8 cellular contexts compared by ENCODE assay signal in the genomic region with DNA sequence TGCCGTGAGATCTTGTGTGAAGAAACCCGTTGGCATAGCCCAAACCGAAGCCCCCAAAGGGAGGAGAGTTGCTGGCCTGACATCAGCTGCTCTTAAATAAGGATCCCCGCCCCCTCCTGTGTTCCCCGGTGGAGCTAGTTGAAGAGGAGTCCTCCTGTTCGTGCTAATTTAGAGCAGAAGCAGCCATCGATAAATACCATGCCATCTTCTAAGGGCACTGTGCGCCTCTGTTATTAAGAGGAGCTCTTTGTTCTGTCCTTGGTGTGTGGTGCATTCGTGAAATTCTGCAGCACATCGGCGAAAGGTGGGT. TPM values are rescaled to one million over a fixed set of nuclear protein-coding genes. Genes with fewer than 3 reads are reported as not detected.
DNase-seq lines count a peak whose midpoint lies in the region; ATAC-seq, FAIRE-seq and TF ChIP-seq lines count a peak whose summit lies in the region.

No MANE protein-coding gene starts in this region.

- no peaks in the 10 kb centered on the region for H3K9me1 ChIP-seq in keratinocyte (ENCODE audit: control insufficient read depth, extremely low read depth, insufficient read depth, low read length)

- POLR2A ChIA-PET in GM12878 (lab: Charles Lee): interaction anchor here (1.1 to 2.3 kb wide), 8 partner anchors 10 to 91 kb away, joined by 3 to 10 read pairs (median 5); partner anchors contain the start of gene NUP42

- H3K36me3 ChIP-seq in HAP-1 (replicated peaks): peaks cover 6% of the 10 kb centered on the region; the same call in 1 of the 2 replicates
- no peaks in the 10 kb centered on the region for H3K36me3 ChIP-seq in GM12878 (ENCODE audit: control insufficient read depth in 2 of 2, insufficient read depth in 2 of 2, low read length in 1 of 2)
- H3K36me3 ChIP-seq in keratinocyte (ENCODE audit: control insufficient read depth in 2 of 2, extremely low read depth in 1 of 2, insufficient read depth in 2 of 2, low read length in 2 of 2): no peaks in the 10 kb centered on the region

- intact Hi-C loops in GM12878 (cut with micrococcal nuclease; ENCODE audit: unreplicated experiment): no loop called here

- RAD21 ChIA-PET in GM12878 (lab: Charles Lee; ENCODE audit: unreplicated experiment): interaction anchor here (0.6 to 2.4 kb wide), 9 partner anchors 18 to 544 kb away, joined by 3 to 14 read pairs (median 3); no protein-coding TSS in a partner anchor

- WGBS in GM12878 (ENCODE audit: insufficient coverage, insufficient replicate concordance, low lambda C conversion rate, missing lambda C conversion rate): 0% methylated on average over 11 of the region's 11 CpGs

- H3K9ac ChIP-seq in GM12878 (ENCODE audit: control insufficient read depth, insufficient read depth, low read length) (peak overlapping the region; percentile 88), keratinocyte (ENCODE audit: control insufficient read depth, extremely low read depth, insufficient read depth, low read length) (peak overlapping the region; percentile 96)

- no peak for TF ChIP-seq RAD21 in GM12878 (IDR thresholded peaks at IDR 0.05; ENCODE audit: insufficient read depth, low read depth, low read length)

- TF ChIP-seq EP300 in GM12878 (IDR thresholded peaks at IDR 0.05; ENCODE audit: borderline replicate concordance in 1 of 2, control insufficient read depth in 1 of 2, low read depth in 2 of 2, low read length in 2 of 2): no peak

- DNase-seq in GM12892 (ENCODE audit: insufficient read length) (peak; percentile 16), HAP-1 (ENCODE audit: low spot score in 2 of 2) (peak in 1 of 2 experiments; percentile 14), NCI-H1694 treated with DMSO at 0.1 percent for 48 hours (lab: John Stamatoyannopoulos, UW) (peak; percentile 49), GM12878 (ENCODE audit: low read depth, low spot score) (no peak), keratinocyte (ENCODE audit: low read depth, low spot score) (no peak), UCSD-AML1 (lab: John Stamatoyannopoulos, UW; ENCODE audit: unreplicated experiment) (no peak)
- DNase-seq in stimulated activated CD8-positive, alpha-beta memory T cell treated with anti-CD3 and anti-CD28 coated beads, Interleukin-7, amount 100 ng/mL, for 4 hours (ENCODE audit: low read depth in 2 of 2): peak; percentile 8 to 16
- DNase-seq in activated effector memory CD4-positive, alpha-beta T cell treated with anti-CD3 and anti-CD28 coated beads, Interleukin-2, amount 50 U/mL, for 16 hours: no peak

- H2AFZ ChIP-seq in GM12878 (ENCODE audit: control insufficient read depth, low read depth, low read length) (peak overlapping the region; percentile 97), keratinocyte (ENCODE audit: control insufficient read depth, low read length) (peak overlapping the region; percentile 95)

- H3K4me3 ChIP-seq in HAP-1 (peak overlapping the region; percentile 89), GM12878 (peak overlapping the region; percentile 99), keratinocyte (ENCODE audit: control insufficient read depth in 2 of 3, extremely low read depth in 1 of 3, insufficient read depth in 2 of 3, low read depth in 1 of 3, low read length in 3 of 3) (peak overlapping the region; percentile 87 to 96 (median 90))

- CTCF ChIA-PET in GM12878 (lab: Yijun Ruan, JAX): interaction anchor here (0.6 to 2.7 kb wide), 15 partner anchors 8 to 604 kb away, joined by 3 to 20 read pairs (median 4); partner anchors contain the start of gene NUP42

- FAIRE-seq in GM12892 (lab: Jason Lieb, UNC) (no peak), GM12878 (lab: Jason Lieb, UNC) (no peak), keratinocyte (lab: Jason Lieb, UNC) (no peak)

- H3K27me3 ChIP-seq in HAP-1 (ENCODE audit: low read depth) (no peaks in the 10 kb centered on the region), GM12878 (replicated peaks in 1 of 2; ENCODE audit: control insufficient read depth in 2 of 2, insufficient read depth in 2 of 2, low read length in 1 of 2) (no peaks in the 10 kb centered on the region), keratinocyte (ENCODE audit: control insufficient read depth, extremely low read depth, insufficient read depth, low read length) (no peaks in the 10 kb centered on the region)

- H3K4me2 ChIP-seq in GM12878 (ENCODE audit: control insufficient read depth, insufficient read depth) (peak overlapping the region; percentile 68), keratinocyte (ENCODE audit: control insufficient read depth, extremely low read depth, insufficient read depth, low read depth, low read length) (peak overlapping the region; percentile 90)

- H3K27ac ChIP-seq in GM12878 (ENCODE audit: control insufficient read depth, insufficient read depth): peak overlapping the region; percentile 77
- H3K27ac ChIP-seq in keratinocyte (ENCODE audit: control insufficient read depth, insufficient read depth, low read length): peak overlapping the region; percentile 88

- TF ChIP-seq CTCF in GM12878 (IDR thresholded peaks at IDR 0.05 in 2 of 3, conservative IDR thresholded peaks at IDR 0.05 in 1 of 3; ENCODE audit: control insufficient read depth in 2 of 3, extremely low read depth in 1 of 3, insufficient read depth in 1 of 3, low read depth in 3 of 3, low read length in 3 of 3) (no peak), keratinocyte (optimal IDR thresholded peaks at IDR 0.05 in 1 of 3, IDR thresholded peaks at IDR 0.05 in 1 of 3, conservative IDR thresholded peaks at IDR 0.05 in 1 of 3; ENCODE audit: extremely low read depth in 1 of 3, insufficient read depth in 2 of 3, low read length in 3 of 3) (no peak)

- H4K20me1 ChIP-seq in GM12878 (ENCODE audit: control insufficient read depth, insufficient read depth): no peaks in the 10 kb centered on the region
- no peaks in the 10 kb centered on the region for H4K20me1 ChIP-seq in keratinocyte (ENCODE audit: control insufficient read depth, extremely low read depth, insufficient read depth, low read length)

- no peak for TF ChIP-seq POLR2A in GM12892 (IDR thresholded peaks at IDR 0.05; ENCODE audit: low read depth, low read length)
- TF ChIP-seq POLR2A in GM12878 (IDR thresholded peaks at IDR 0.05; ENCODE audit: low read depth, low read length): no peak

- SMC1A ChIA-PET in GM12878 (lab: Charles Lee; ENCODE audit: uncharacterized antibody, unreplicated experiment): interaction anchor here (0.6 to 3.4 kb wide), 14 partner anchors 10 to 1471 kb away, joined by 3 to 16 read pairs (median 4); partner anchors contain the start of gene NUP42

- peak; percentile 44 for ATAC-seq in GM12878

- peaks cover 6% of the 10 kb centered on the region; the same call in 1 of the 2 replicates for H3K79me2 ChIP-seq in GM12878 (ENCODE audit: control insufficient read depth, insufficient read depth, low read length)
- H3K79me2 ChIP-seq in keratinocyte (ENCODE audit: control insufficient read depth, insufficient read depth, low read length): peaks cover 51% of the 10 kb centered on the region

- H3K4me1 ChIP-seq in HAP-1 (peaks cover 11% of the 10 kb centered on the region), GM12878 (ENCODE audit: control insufficient read depth, insufficient read depth, low read length) (peaks cover 7% of the 10 kb centered on the region; the same call in 1 of the 2 replicates), keratinocyte (ENCODE audit: control insufficient read depth, extremely low read depth, insufficient read depth, low read length) (peaks cover 11% of the 10 kb centered on the region)

- TSS peak; percentile 66 for BruUV-seq in GM12878 (replicated peaks; lab: Mats Ljungman, UMichigan)

- in situ Hi-C loops in HAP-1 (cut with MboI; ENCODE audit: low sequenced_read_pairs) (no loop called here), GM12878 (cut with MboI) (no loop called here)

- no peaks in the 10 kb centered on the region for H3K9me3 ChIP-seq in HAP-1
- H3K9me3 ChIP-seq in GM12878 (replicated peaks; ENCODE audit: control insufficient read depth, insufficient read depth, low read length): no peaks in the 10 kb centered on the region; the same call in 2 of the 3 replicates
- no peaks in the 10 kb centered on the region for H3K9me3 ChIP-seq in keratinocyte (ENCODE audit: control insufficient read depth, low read depth, low read length)

- dilution Hi-C loops in keratinocyte (cut with MboI; ENCODE audit: extremely low pct_ligation_motif_present, low sequenced_read_pairs): no loop called here

TF ChIP-seq in GM12878, 131 proteins besides CTCF, POLR2A, EP300 and RAD21 (continues in another document):
- TF ChIP-seq EGR1 (IDR thresholded peaks at IDR 0.05; ENCODE audit: borderline replicate concordance in 1 of 2, low read depth in 2 of 2, low read length in 2 of 2) (no peak), PAX5 (IDR thresholded peaks at IDR 0.05; ENCODE audit: borderline replicate concordance, low read depth, low read length) (no peak), ZSCAN29 (IDR thresholded peaks at IDR 0.05) (no peak)

RNA-seq across cellular contexts. Expression of gene KLHL7, which starts 0.9 kb away (rescaled TPM):
- polyA plus RNA-seq in GM12892 (2012; ENCODE audit: missing spikeins): 18.2 TPM
- 30.5 and 31.4 TPM in 2 replicates for total RNA-seq in GM12878 (2013; cell fraction: nucleolus; rRNA removed)
- total RNA-seq in GM12878 (2014; rRNA removed) (14.2 and 17.3 TPM in 2 replicates), GM12878 (2014; rRNA removed; fragmentation: Illumina TruSeq; extraction: Trizol) (19.5 and 22.0 TPM in 2 replicates), GM12878 (2021) (20.0 and 22.4 TPM in 2 replicates)
- polyA plus RNA-seq in GM12878 (2011; ENCODE audit: low read depth): 9.0 TPM
- polyA plus RNA-seq in GM12878 (2011; rRNA removed) (38.7 and 61.0 TPM in 2 replicates), GM12878 (2014; fragmentation: Illumina TruSeq; extraction: Trizol) (16.4 and 24.4 TPM in 2 replicates), GM12878 (2014; fragmentation: Nextera tagmentation; extraction: Ambion mirVana) (10 to 100 TPM in 1 of 2 experiments, 1 to 10 TPM in 1; 6.4 to 12.4 TPM), GM12878 (2014; rRNA removed) (19.6 and 22.6 TPM in 2 replicates), GM12878 (2016; fragmentation: Nextera tagmentation; extraction: Ambion mirVana) (10 to 100 TPM; 33.7 to 34.5 TPM), keratinocyte (28.3 to 43.1 TPM (median 30.0 TPM) in 3 replicates)
- 20.6 and 21.2 TPM in 2 replicates for polyA plus RNA-seq in GM12878 (2011; cell fraction: cytosol; rRNA removed)
- 13.8 and 17.2 TPM in 2 replicates for polyA plus RNA-seq in GM12878 (2011; cell fraction: nucleus; rRNA removed)
- 13.3 and 17.4 TPM in 2 replicates for polyA plus RNA-seq in GM12878 (2012)
- polyA minus RNA-seq in GM12878 (2011; rRNA and poly(A)+ RNA removed): 14.9 and 18.8 TPM in 2 replicates
- polyA minus RNA-seq in GM12878 (2011; cell fraction: cytosol; rRNA and poly(A)+ RNA removed): 11.4 and 13.0 TPM in 2 replicates
- polyA minus RNA-seq in GM12878 (2011; cell fraction: nucleus; rRNA and poly(A)+ RNA removed): 9.8 and 15.7 TPM in 2 replicates
- 48.4 TPM for polyA plus RNA-seq in keratinocyte (2011; ENCODE audit: low read depth)
- 28.3 and 49.9 TPM in 2 replicates for polyA plus RNA-seq in keratinocyte (2011; cell fraction: cytosol; rRNA removed)
- polyA plus RNA-seq in keratinocyte (2011; cell fraction: nucleus; rRNA removed): 29.9 and 37.8 TPM in 2 replicates
- polyA plus RNA-seq in keratinocyte (2012; ENCODE audit: low replicate concordance): 27.0 and 27.9 TPM in 2 replicates
- 11.1 to 34.9 TPM (median 16.9 TPM) in 3 replicates for polyA minus RNA-seq in keratinocyte
- 43.0 TPM for polyA minus RNA-seq in keratinocyte (2011; cell fraction: cytosol; rRNA and poly(A)+ RNA removed)
- 24.9 and 43.0 TPM in 2 replicates for polyA minus RNA-seq in keratinocyte (2011; cell fraction: nucleus; rRNA and poly(A)+ RNA removed)

Comparison
In these comparisons a context has a peak if more than half of its experiments do, and no peak if none do; other contexts are left out.
1. DNase-seq: peak in GM12892 (single experiment), NCI-H1694 treated with DMSO at 0.1 percent for 48 hours (single experiment) and stimulated activated CD8-positive, alpha-beta memory T cell treated with anti-CD3 and anti-CD28 coated beads, Interleukin-7, amount 100 ng/mL, for 4 hours (2 of 2); none in GM12878 (single experiment), keratinocyte (single experiment), activated effector memory CD4-positive, alpha-beta T cell treated with anti-CD3 and anti-CD28 coated beads, Interleukin-2, amount 50 U/mL, for 16 hours (single experiment) and UCSD-AML1 (single experiment).
2. Peak in every context shown above with its lines, with median percentiles within 50 percentile points of each other: H3K4me3 ChIP-seq.